ENCODE assay signal across 38 cellular contexts in genomic region chr4:68291256-68291655, GRCh38. TPM values are rescaled to one million over a fixed set of nuclear protein-coding genes. Genes with fewer than 3 reads are reported as not detected.
"Had no signal": no experiment of that assay in that cellular context is flagged by ENCODE, and none has a peak within 500 bp of the region (broad histone marks: within the 10 kb centered on the region; RNA-seq: fewer than 3 reads in every experiment).

No MANE protein-coding gene starts in this region.

- FAIRE-seq: astrocyte, bronchial epithelial cell had no signal

- ATAC-seq: activated naive CD4-positive, alpha-beta T cell treated with anti-CD3 and anti-CD28 coated beads, Interleukin-2, amount 50 U/mL, for 72 hours; activated naive CD8-positive, alpha-beta T cell treated with anti-CD3 and anti-CD28 coated beads, Interleukin-2, amount 50 U/mL, for 24 hours; activated T-cell treated with anti-CD3 and anti-CD28 coated beads, Interleukin-2, amount 50 U/mL, for 4 hours; activated T-cell treated with anti-CD3 and anti-CD28 coated beads, Interleukin-2, amount 50 U/mL, for 72 hours; activated T-helper 17 cell treated with anti-CD3 and anti-CD28 coated beads, Interleukin-2, amount 50 U/mL, for 72 hours; body of pancreas had no signal

- H3K27me3 ChIP-seq: adrenal gland, ascending aorta, body of pancreas, brain microvascular endothelial cell, breast epithelium, cardiac muscle cell had no signal

- H3K4me3 ChIP-seq: adrenal gland, ascending aorta, body of pancreas, breast epithelium, cardiac muscle cell had no signal

- H3K27ac ChIP-seq: adrenal gland, ascending aorta, body of pancreas, brain microvascular endothelial cell, breast epithelium, cardiac muscle cell had no signal

- H3K9me3 ChIP-seq: adrenal gland, ascending aorta, body of pancreas, breast epithelium had no signal

- H3K4me1 ChIP-seq: adrenal gland, ascending aorta, breast epithelium had no signal

- DNase-seq: activated effector memory CD4-positive, alpha-beta T cell treated with anti-CD3 and anti-CD28 coated beads, Interleukin-2, amount 50 U/mL, for 16 hours; activated effector memory CD4-positive, alpha-beta T cell treated with Interleukin-2 at 50 U/mL for 16 hours; activated gamma-delta T cell; activated gamma-delta T cell treated with Interleukin-2 at 50 U/mL for 16 hours; activated naive CD4-positive, alpha-beta T cell; activated naive CD4-positive, alpha-beta T cell treated with anti-CD3 and anti-CD28 coated beads for 36 hours; activated naive CD4-positive, alpha-beta T cell treated with anti-CD3 and anti-CD28 coated beads, Interleukin-2, amount 10 ng/mL, durations not matched to agents 7 days and 5 days; activated naive CD4-positive, alpha-beta T cell treated with anti-CD3 and anti-CD28 coated beads, Interleukin-2, amount 50 U/mL, for 16 hours; activated naive CD4-positive, alpha-beta T cell treated with Interleukin-2 at 50 U/mL for 16 hours; activated naive CD8-positive, alpha-beta T cell treated with anti-CD3 and anti-CD28 coated beads for 36 hours; activated naive CD8-positive, alpha-beta T cell treated with anti-CD3 and anti-CD28 coated beads, Interleukin-2, amount 10 ng/mL, durations not matched to agents 7 days and 5 days; activated naive CD8-positive, alpha-beta T cell treated with anti-CD3 and anti-CD28 coated beads, Interleukin-2, amount 50 U/mL, for 24 hours; activated T-cell treated with anti-CD3 and anti-CD28 coated beads, Interleukin-2, amount 50 U/mL, for 1 hour; activated T-cell treated with anti-CD3 and anti-CD28 coated beads, Interleukin-2, amount 50 U/mL, for 24 hours; activated T-cell treated with anti-CD3 and anti-CD28 coated beads, Interleukin-2, amount 50 U/mL, for 4 hours; activated T-cell treated with anti-CD3 and anti-CD28 coated beads, Interleukin-2, amount 50 U/mL, for 48 hours; activated T-cell treated with anti-CD3 and anti-CD28 coated beads, Interleukin-2, amount 50 U/mL, for 72 hours; adrenal gland; amniotic stem cell; amygdala; anterior cingulate cortex; body of pancreas; brain microvascular endothelial cell; caudate nucleus; central memory CD4-positive, alpha-beta T cell; cerebellar nuclear complex had no signal

- H3K36me3 ChIP-seq: adrenal gland, ascending aorta, brain microvascular endothelial cell, breast epithelium, cardiac muscle cell had no signal

RNA-seq across cellular contexts. Expression of gene TMPRSS11B, which starts 45.8 kb away (rescaled TPM):
- total RNA-seq: activated naive CD4-positive, alpha-beta T cell treated with anti-CD3 and anti-CD28 coated beads for 36 hours; activated naive CD4-positive, alpha-beta T cell treated with anti-CD3 and anti-CD28 coated beads, Interleukin-2, amount 50 U/mL, for 72 hours; activated naive CD8-positive, alpha-beta T cell treated with anti-CD3 and anti-CD28 coated beads for 36 hours; activated naive CD8-positive, alpha-beta T cell treated with anti-CD3 and anti-CD28 coated beads, Interleukin-2, amount 10 ng/mL, durations not matched to agents 7 days and 5 days; activated T-cell treated with anti-CD3 and anti-CD28 coated beads, Interleukin-2, amount 50 U/mL, for 4 hours; activated T-cell treated with anti-CD3 and anti-CD28 coated beads, Interleukin-2, amount 50 U/mL, for 72 hours; activated T-helper 1 cell treated with anti-CD3 and anti-CD28 coated beads, Interleukin-12 subunit alpha, Interleukin-12 subunit beta, Interleukin-2, Interleukin-4 antibody, amounts not matched to agents 30 ng/mL and 10 ng/mL and 1 ng/mL, durations not matched to agents 14 hours and 24 hours and 36 hours; activated T-helper 17 cell treated with anti-CD3 and anti-CD28 coated beads, Interleukin-2, amount 50 U/mL, for 72 hours; activated T-helper 2 cell treated with anti-CD3 and anti-CD28 coated beads, Interferon-gamma antibody, Interleukin-2, Interleukin-4, amounts not matched to agents 10 μg/mL and 5 μg/mL and 100 μg/mL, durations not matched to agents 14 hours and 24 hours and 36 hours; adrenal gland; ascending aorta; body of pancreas; breast epithelium; cardiac muscle cell; cardiac septum; cerebellum; chondrocyte had no signal
- polyA plus RNA-seq: cardiac muscle cell had no signal
